In the genomic region with DNA sequence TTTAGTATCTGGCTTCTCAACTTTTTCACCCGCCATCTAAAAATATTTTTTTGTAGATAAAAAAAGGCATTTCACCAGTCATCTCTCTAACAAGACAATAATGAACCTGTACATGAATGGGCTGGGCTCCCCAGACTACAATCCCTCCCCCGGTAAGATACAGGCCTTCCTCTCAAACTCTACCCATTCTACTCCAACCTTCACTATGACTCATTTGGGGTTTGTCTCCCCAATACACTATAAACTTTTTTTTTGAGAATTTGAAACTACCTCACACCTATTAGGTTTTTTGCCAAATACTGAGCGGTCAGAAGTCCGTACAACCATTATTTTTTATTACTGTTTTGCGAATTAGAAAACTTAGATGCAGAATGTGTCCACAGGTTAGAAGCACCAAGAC, we compare ENCODE assay signal across 8 cellular contexts. TPM values are rescaled to one million over a fixed set of nuclear protein-coding genes. Genes with fewer than 3 reads are reported as not detected.
DNase-seq lines count a peak whose midpoint lies in the region; ATAC-seq and TF ChIP-seq lines count a peak whose summit lies in the region.

No MANE protein-coding gene starts in this region.

- peak overlapping the region; percentile 95 to 100 (median 98) for H3K27ac Mint-ChIP-seq in CD14-positive monocyte
- peak overlapping the region; percentile 98 to 100 (median 100) for H3K27ac Mint-ChIP-seq in naive B cell

- H3K9me3 ChIP-seq in MG63, result no peaks in the 10 kb centered on the region

- intact Hi-C loops in CD14-positive monocyte (cut with micrococcal nuclease), result loop anchor here (1.0 to 5.0 kb wide), 3 partner anchors 11 to 566 kb away; a partner anchor contains a TSS

- H3K27me3 Mint-ChIP-seq in CD14-positive monocyte (ENCODE audit: low read depth in 3 of 3) (no peaks in the 10 kb centered on the region), naive B cell (no peaks in the 10 kb centered on the region)

- H3K4me3 ChIP-seq in MG63, result peak overlapping the region; percentile 71
- H3K4me3 ChIP-seq in choroid plexus epithelial cell (ENCODE audit: low read depth, low read length), result peak overlapping the region; percentile 78

- ATAC-seq in naive B cell (ENCODE audit: low read depth in 2 of 2) (no peak), HG02884 (IDR thresholded peaks at IDR 0.05; ENCODE audit: unreplicated experiment) (no peak)

- DNase-seq in CD14-positive monocyte (ENCODE audit: low spot score) (no peak), MG63 (no peak), choroid plexus epithelial cell (ENCODE audit: low read depth) (peak; percentile 14), naive B cell (no peak), EL (no peak), HuH-7.5 (ENCODE audit: low spot score) (no peak), HT-29 (ENCODE audit: low spot score) (no peak)

- H3K36me3 ChIP-seq in MG63, result peaks cover 52% of the 10 kb centered on the region

- peaks cover 0 to 2% (median 0%) of the 10 kb centered on the region in 7 donors for H3K9me3 Mint-ChIP-seq in CD14-positive monocyte
- no peaks in the 10 kb centered on the region for H3K9me3 Mint-ChIP-seq in naive B cell

- TF ChIP-seq CTCF in CD14-positive monocyte (IDR thresholded peaks at IDR 0.05) (no peak), choroid plexus epithelial cell (conservative IDR thresholded peaks at IDR 0.05; ENCODE audit: low read depth, low read length) (no peak)

- H3K4me1 Mint-ChIP-seq in CD14-positive monocyte, result peaks cover 21% of the 10 kb centered on the region
- H3K4me1 Mint-ChIP-seq in naive B cell, result peaks cover 22 to 34% (median 29%) of the 10 kb centered on the region in 3 donors

- no peaks in the 10 kb centered on the region for H3K27me3 ChIP-seq in MG63

- H3K36me3 Mint-ChIP-seq in CD14-positive monocyte (peaks cover 42 to 43% of the 10 kb centered on the region in 2 donors), naive B cell (peaks cover 19 to 20% of the 10 kb centered on the region in 2 donors)

- H3K4me3 Mint-ChIP-seq in CD14-positive monocyte (peak overlapping the region; percentile 99), naive B cell (peak overlapping the region; percentile 99 to 100 (median 100))

RNA-seq across cellular contexts. Expression of a gene that starts 0.8 kb away (rescaled TPM):
- 100 to 1,000 TPM; 201 to 259 TPM for polyA plus RNA-seq in CD14-positive monocyte
- total RNA-seq in MG63 (2014; rRNA removed; shearing (Covaris generic); ENCODE audit: low replicate concordance), result 2,256 and 2,803 TPM in 2 replicates
- 100 to 1,000 TPM; 265 to 541 (median 474) TPM for polyA plus RNA-seq in naive B cell (ENCODE audit: low read depth in 6 of 6)
- 872 and 1,091 TPM in 2 replicates for total RNA-seq in HT-29 (2014; rRNA removed; shearing (Covaris generic))

RNA-seq across cellular contexts. Expression of a gene that starts 10.1 kb away (rescaled TPM):
- 10 to 100 TPM; 28.8 to 41.9 TPM for polyA plus RNA-seq in CD14-positive monocyte
- 18.5 and 48.3 TPM in 2 replicates for total RNA-seq in MG63 (2014; rRNA removed; shearing (Covaris generic); ENCODE audit: low replicate concordance)
- polyA plus RNA-seq in naive B cell (ENCODE audit: low read depth in 6 of 6), result 10 to 100 TPM; 29.3 to 86.3 (median 76.2) TPM
- 43.0 and 48.8 TPM in 2 replicates for total RNA-seq in HT-29 (2014; rRNA removed; shearing (Covaris generic))

RNA-seq across cellular contexts. Expression of a gene that starts 26.4 kb away (rescaled TPM):
- polyA plus RNA-seq in CD14-positive monocyte (1 to 10 TPM in 1 of 2 donors, under 1 TPM in 1; 0.73 to 2.4 TPM), naive B cell (ENCODE audit: low read depth in 6 of 6) (10 to 100 TPM in 1 of 6 donors, 1 to 10 TPM in 5; 6.1 to 19.1 (median 8.0) TPM)
- total RNA-seq in MG63 (2014; rRNA removed; shearing (Covaris generic); ENCODE audit: low replicate concordance), result 8.0 TPM in 2 replicates
- 13.1 and 22.3 TPM in 2 replicates for total RNA-seq in HT-29 (2014; rRNA removed; shearing (Covaris generic))
